ENCODE assay signal across 28 cellular contexts in the genomic region with DNA sequence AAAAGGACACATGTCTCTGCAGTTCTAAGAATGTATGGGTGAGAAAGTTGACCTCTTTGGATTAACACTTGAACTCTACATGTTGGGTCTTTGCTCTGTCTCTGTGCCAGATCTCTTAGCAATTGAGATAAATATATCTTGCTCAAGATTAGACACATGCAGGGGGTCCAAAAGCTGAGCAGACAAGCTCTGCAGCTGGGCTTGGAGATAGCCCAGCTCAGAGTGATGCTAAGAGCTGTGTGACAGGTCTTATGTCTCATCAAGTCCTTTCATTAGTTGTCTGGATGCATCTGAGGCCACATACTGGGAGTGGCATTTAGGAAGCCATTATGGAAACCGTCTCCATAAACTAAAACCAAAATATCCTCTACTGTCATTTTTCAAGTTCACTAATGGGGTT.
"Had no signal": no experiment of that assay in that cellular context is flagged by ENCODE, and none has a peak within 500 bp of the region (broad histone marks: within the 10 kb centered on the region; RNA-seq: fewer than 3 reads in every experiment).

No MANE protein-coding gene starts in this region.

- H3K27ac ChIP-seq: ascending aorta, cardiac muscle cell, VCaP had no signal

- ATAC-seq: activated CD8-positive, alpha-beta memory T cell treated with anti-CD3 and anti-CD28 coated beads, Interleukin-2, amount 10 ng/mL, durations not matched to agents 7 days and 5 days; activated CD8-positive, alpha-beta T cell treated with anti-CD3 and anti-CD28 coated beads, Interleukin-2, amount 10 ng/mL, durations not matched to agents 7 days and 5 days; activated naive CD8-positive, alpha-beta T cell treated with anti-CD3 and anti-CD28 coated beads, Interleukin-2, amount 50 U/mL, for 24 hours had no signal

- DNase-seq: activated B cell treated with CpG ODN at 0.5 μM for 24 hours; activated CD4-positive, alpha-beta memory T cell treated with anti-CD3 and anti-CD28 coated beads, Interleukin-2, amount 10 ng/mL, durations not matched to agents 7 days and 5 days; activated CD4-positive, alpha-beta T cell treated with anti-CD3 and anti-CD28 coated beads for 4 hours; activated CD4-positive, alpha-beta T cell treated with anti-CD3 and anti-CD28 coated beads, Interleukin-2, amount 10 ng/mL, durations not matched to agents 24 days and 14 days; activated CD4-positive, alpha-beta T cell treated with anti-CD3 and anti-CD28 coated beads, Interleukin-2, amount 50 U/mL, for 1 hour; activated CD4-positive, alpha-beta T cell treated with anti-CD3 and anti-CD28 coated beads, Interleukin-2, amount 50 U/mL, for 4 hours; activated CD4-positive, CD25-positive, alpha-beta regulatory T cell treated with anti-CD3 and anti-CD28 coated beads, Interleukin-2, amount 50 U/mL, for 72 hours; activated CD8-positive, alpha-beta memory T cell treated with anti-CD3 and anti-CD28 coated beads for 24 hours; activated CD8-positive, alpha-beta memory T cell treated with anti-CD3 and anti-CD28 coated beads, Interleukin-2, amount 10 ng/mL, durations not matched to agents 7 days and 5 days; activated CD8-positive, alpha-beta memory T cell treated with anti-CD3 and anti-CD28 coated beads, Interleukin-2, amount 50 U/mL, for 48 hours; activated CD8-positive, alpha-beta T cell treated with anti-CD3 and anti-CD28 coated beads, Interleukin-2, amount 10 ng/mL, durations not matched to agents 7 days and 5 days; activated effector memory CD4-positive, alpha-beta T cell treated with Interleukin-2 at 50 U/mL for 16 hours; activated gamma-delta T cell; activated naive CD4-positive, alpha-beta T cell treated with anti-CD3 and anti-CD28 coated beads, Interleukin-2, amount 10 ng/mL, durations not matched to agents 7 days and 5 days; activated naive CD4-positive, alpha-beta T cell treated with Interleukin-2 at 50 U/mL for 16 hours; activated naive CD8-positive, alpha-beta T cell treated with anti-CD3 and anti-CD28 coated beads, Interleukin-2, amount 10 ng/mL, durations not matched to agents 7 days and 5 days; activated naive CD8-positive, alpha-beta T cell treated with anti-CD3 and anti-CD28 coated beads, Interleukin-2, amount 50 U/mL, for 24 hours; activated T-cell treated with anti-CD3 and anti-CD28 coated beads, Interleukin-2, amount 50 U/mL, for 24 hours; activated T-cell treated with anti-CD3 and anti-CD28 coated beads, Interleukin-2, amount 50 U/mL, for 48 hours; amygdala; anterior cingulate cortex; central memory CD4-positive, alpha-beta T cell; T-helper 1 cell; T-helper 2 cell; T-helper 9 cell had no signal

- H3K27me3 ChIP-seq: ascending aorta, cardiac muscle cell had no signal

- H3K36me3 ChIP-seq: ascending aorta, cardiac muscle cell had no signal

- H3K4me1 ChIP-seq: ascending aorta had no signal

- H3K4me3 ChIP-seq: ascending aorta, cardiac muscle cell had no signal

- H3K9me3 ChIP-seq: ascending aorta had no signal
